In genomic region chr12:118302053-118302452, GRCh38 we compare ENCODE assay signal across 14 cellular contexts.
DNase-seq lines count a peak whose midpoint lies in the region; ATAC-seq and TF ChIP-seq lines count a peak whose summit lies in the region.
"Had no signal": no experiment of that assay in that cellular context is flagged by ENCODE, and none has a peak within 500 bp of the region (broad histone marks: within the 10 kb centered on the region; RNA-seq: fewer than 3 reads in every experiment).

No MANE protein-coding gene starts in this region.

- H3K79me2 ChIP-seq in PC-3 (ENCODE audit: low read length) (no peaks in the 10 kb centered on the region), smooth muscle cell (ENCODE audit: low read depth) (no peaks in the 10 kb centered on the region)

- CTCF ChIA-PET in PC-3 (lab: Charles Lee), result interaction anchor here (0.6 kb wide), 1 partner anchor 76 kb away, joined by 3 read pairs; no protein-coding TSS in a partner anchor

- H3K4me1 ChIP-seq in PC-3 (ENCODE audit: insufficient read depth, low read length) (peaks cover 39% of the 10 kb centered on the region), smooth muscle cell (ENCODE audit: low read depth) (peaks cover 3% of the 10 kb centered on the region)

- no peak overlapping the region for H3K4me3 ChIP-seq in PC-3 (ENCODE audit: low read length)
- H3K4me3 ChIP-seq in epithelial cell of esophagus (ENCODE audit: low read length), result no peak overlapping the region
- H3K4me3 ChIP-seq in smooth muscle cell, result no peak overlapping the region

- intact Hi-C loops in PC-3 (cut with micrococcal nuclease), result loop anchor here (2.0 kb wide), 1 partner anchor 31 kb away; no protein-coding TSS in a partner anchor

- no peak overlapping the region for H3K9ac ChIP-seq in PC-3 (ENCODE audit: low read length)
- H3K9ac ChIP-seq in smooth muscle cell (ENCODE audit: low read depth), result no peak overlapping the region

- ATAC-seq in PC-3, result peak; percentile 93
- no peak for ATAC-seq in GM18505 (IDR thresholded peaks at IDR 0.05; ENCODE audit: unreplicated experiment)

- POLR2A ChIA-PET in PC-3 (lab: Charles Lee; ENCODE audit: unreplicated experiment), result no interaction called here

- BruUV-seq in PC-3 (replicated peaks; lab: Mats Ljungman, UMichigan), result no TSS peak

- DNase-seq in DMS53 (lab: John Stamatoyannopoulos, UW) (peak; percentile 16), DMS53 treated with DMSO at 0.1 percent for 48 hours (lab: John Stamatoyannopoulos, UW; ENCODE audit: unreplicated experiment) (no peak), PC-3 (peak; percentile 99), epithelial cell of esophagus (ENCODE audit: low read depth) (peak; percentile 74), renal cortical epithelial cell (ENCODE audit: low read depth) (peak; percentile 64), GOT3 (lab: John Stamatoyannopoulos, UW) (no peak), smooth muscle cell (lab: John Stamatoyannopoulos, UW; ENCODE audit: unreplicated experiment) (no peak)
- DNase-seq: activated CD4-positive, alpha-beta T cell treated with anti-CD3 and anti-CD28 coated beads, Interleukin-2, amount 50 U/mL, for 48 hours; activated naive CD4-positive, alpha-beta T cell treated with anti-CD3 and anti-CD28 coated beads, Interleukin-2, amount 50 U/mL, for 16 hours; DMS153; effector memory CD4-positive, alpha-beta T cell; NCI-H774 had no signal

- peak overlapping the region; percentile 16; the same call in 1 of the 2 replicates for H3K27ac ChIP-seq in PC-3 (ENCODE audit: low read length)
- no peak overlapping the region for H3K27ac ChIP-seq in smooth muscle cell (ENCODE audit: low read depth)
- H3K27ac ChIP-seq: 22Rv1 had no signal

- H3F3A ChIP-seq in PC-3 (ENCODE audit: low read length, unreplicated experiment) (peaks cover 7% of the 10 kb centered on the region), smooth muscle cell (ENCODE audit: low read depth) (no peaks in the 10 kb centered on the region)

- H4K20me1 ChIP-seq in PC-3 (ENCODE audit: low read length) (no peaks in the 10 kb centered on the region), smooth muscle cell (ENCODE audit: low read depth) (no peaks in the 10 kb centered on the region)

- no peak for TF ChIP-seq POLR2A in GM18505 (IDR thresholded peaks at IDR 0.05; ENCODE audit: borderline replicate concordance, extremely low read depth, insufficient read depth, insufficient read length)

- TF ChIP-seq CTCF in PC-3 (conservative IDR thresholded peaks at IDR 0.05; ENCODE audit: low read depth, low read length), result no peak
- TF ChIP-seq CTCF in epithelial cell of esophagus (IDR thresholded peaks at IDR 0.05; ENCODE audit: insufficient read depth, low read depth, low read length, missing control alignments), result no peak
- no peak for TF ChIP-seq CTCF in smooth muscle cell (IDR thresholded peaks at IDR 0.05; ENCODE audit: borderline replicate concordance, insufficient read depth, poor library complexity, severe bottlenecking)

- no peaks in the 10 kb centered on the region for H3K9me2 ChIP-seq in PC-3 (replicated peaks; ENCODE audit: low read length)

- H2AFZ ChIP-seq in PC-3 (ENCODE audit: low read length) (no peak overlapping the region), smooth muscle cell (ENCODE audit: low read depth) (no peak overlapping the region)

- H3K4me2 ChIP-seq in PC-3 (ENCODE audit: low read length), result peak overlapping the region; percentile 44
- H3K4me2 ChIP-seq in smooth muscle cell, result no peak overlapping the region

- H3K27me3 ChIP-seq in PC-3 (ENCODE audit: low read length), result no peaks in the 10 kb centered on the region
- H3K27me3 ChIP-seq in smooth muscle cell (ENCODE audit: low read depth), result no peaks in the 10 kb centered on the region

- H3K9me3 ChIP-seq in PC-3 (ENCODE audit: low read length), result no peaks in the 10 kb centered on the region
- no peaks in the 10 kb centered on the region for H3K9me3 ChIP-seq in smooth muscle cell (replicated peaks; ENCODE audit: low read depth)

- H3K36me3 ChIP-seq in PC-3 (ENCODE audit: low read depth, low read length), result no peaks in the 10 kb centered on the region
- no peaks in the 10 kb centered on the region for H3K36me3 ChIP-seq in smooth muscle cell (ENCODE audit: low read depth)

Comparison
In these comparisons a context has a peak if more than half of its experiments do, and no peak if none do; other contexts are left out.
1. DNase-seq: peak in DMS53 (single experiment), PC-3 (single experiment), epithelial cell of esophagus (single experiment) and renal cortical epithelial cell (single experiment); none in DMS53 treated with DMSO at 0.1 percent for 48 hours (single experiment), GOT3 (single experiment) and smooth muscle cell (single experiment).